ENCODE assay signal across 15 cellular contexts in genomic region chr2:43605851-43606250, GRCh38. TPM values are rescaled to one million over a fixed set of nuclear protein-coding genes. Genes with fewer than 3 reads are reported as not detected.
DNase-seq lines count a peak whose midpoint lies in the region; ATAC-seq and TF ChIP-seq lines count a peak whose summit lies in the region.
"Had no signal": no experiment of that assay in that cellular context is flagged by ENCODE, and none has a peak within 500 bp of the region (broad histone marks: within the 10 kb centered on the region; RNA-seq: fewer than 3 reads in every experiment).

No MANE protein-coding gene starts in this region.

- no peak overlapping the region for H3K4me2 ChIP-seq in fibroblast of lung (ENCODE audit: extremely low read depth, insufficient read depth, low read length)

- H3K4me1 ChIP-seq in fibroblast of lung (ENCODE audit: control insufficient read depth, extremely low read depth, insufficient read depth, low read length), result no peaks in the 10 kb centered on the region
- H3K4me1 ChIP-seq: testis had no signal

- no peak overlapping the region for H3K4me3 ChIP-seq in fibroblast of lung (replicated peaks in 1 of 4; ENCODE audit: control extremely low read depth in 1 of 4, insufficient read depth in 1 of 4, low read depth in 3 of 4, low read length in 4 of 4)
- H3K4me3 ChIP-seq: dorsolateral prefrontal cortex, spleen, testis had no signal

- no peak overlapping the region for H2AFZ ChIP-seq in fibroblast of lung (ENCODE audit: low read length)

- H3K9me3 ChIP-seq in fibroblast of lung (ENCODE audit: control insufficient read depth, insufficient read depth, low read depth, low read length), result no peaks in the 10 kb centered on the region
- H3K9me3 ChIP-seq: spleen, testis had no signal

- no peaks in the 10 kb centered on the region for H3K36me3 ChIP-seq in fibroblast of lung (ENCODE audit: control insufficient read depth, insufficient read depth, low read length)
- H3K36me3 ChIP-seq: spleen had no signal

- no peaks in the 10 kb centered on the region for H4K20me1 ChIP-seq in fibroblast of lung (ENCODE audit: control insufficient read depth, extremely low read depth, insufficient read depth, low read length)

- no peak for TF ChIP-seq CTCF in fibroblast of lung (conservative IDR thresholded peaks at IDR 0.05 in 1 of 2, IDR thresholded peaks at IDR 0.05 in 1 of 2; ENCODE audit: low read depth in 1 of 2, low read length in 2 of 2)

- H3K9ac ChIP-seq in fibroblast of lung (ENCODE audit: insufficient read depth, low read length), result no peak overlapping the region

- H3K27ac ChIP-seq in fibroblast of lung (ENCODE audit: insufficient read depth, low read length), result no peak overlapping the region
- H3K27ac ChIP-seq: dorsolateral prefrontal cortex, RWPE1, spleen, testis had no signal

- ATAC-seq in sciatic nerve (no peak), HG02973 (IDR thresholded peaks at IDR 0.05; ENCODE audit: unreplicated experiment) (no peak)

- intact Hi-C loops in sciatic nerve (cut with DNase I), result no loop called here

- no peaks in the 10 kb centered on the region for H3K27me3 ChIP-seq in fibroblast of lung (ENCODE audit: control insufficient read depth, insufficient read depth, low read length)
- H3K27me3 ChIP-seq: dorsolateral prefrontal cortex, spleen, testis had no signal

- DNase-seq in DMS 273 (lab: John Stamatoyannopoulos, UW; ENCODE audit: unreplicated experiment), result peak; percentile 51
- DNase-seq in ELF-1 (ENCODE audit: low read depth, low spot score), result peak; percentile 8
- peak; percentile 40 for DNase-seq in NCI-H524 treated with DMSO at 0.1 percent for 48 hours (lab: John Stamatoyannopoulos, UW)
- DNase-seq in fibroblast of lung (ENCODE audit: low read depth in 2 of 2), result peak; percentile 6 to 22
- DNase-seq in iPS-NIHi11 (ENCODE audit: low spot score), result no peak
- no peak for DNase-seq in sciatic nerve (ENCODE audit: low spot score)
- DNase-seq: activated CD4-positive, alpha-beta memory T cell treated with anti-CD3 and anti-CD28 coated beads, Interleukin-2, amount 10 ng/mL, durations not matched to agents 7 days and 5 days; activated T-cell treated with anti-CD3 and anti-CD28 coated beads, Interleukin-2, amount 50 U/mL, for 48 hours; dorsolateral prefrontal cortex; spleen; T-cell; testis had no signal

- H3K79me2 ChIP-seq in fibroblast of lung (ENCODE audit: control insufficient read depth, insufficient read depth, low read length), result no peaks in the 10 kb centered on the region

RNA-seq across cellular contexts. Expression of gene THADA, which starts 10.0 kb away (rescaled TPM):
- total RNA-seq in fibroblast of lung (32.4 and 36.2 TPM in 2 replicates), sciatic nerve (40.8 TPM)
- polyA plus RNA-seq in fibroblast of lung, result 9.2 and 15.4 TPM in 2 replicates
- polyA plus RNA-seq in fibroblast of lung (2012), result 9.8 and 11.7 TPM in 2 replicates
- 84.3 and 118 TPM in 2 replicates for polyA minus RNA-seq in fibroblast of lung (ENCODE audit: low replicate concordance)

RNA-seq across cellular contexts. Expression of gene PLEKHH2, which starts 31.2 kb away (rescaled TPM):
- total RNA-seq in fibroblast of lung (14.0 and 15.9 TPM in 2 replicates), sciatic nerve (58.9 TPM)
- polyA plus RNA-seq in fibroblast of lung, result 4.3 and 6.9 TPM in 2 replicates
- polyA plus RNA-seq in fibroblast of lung (2012), result 1.5 and 2.9 TPM in 2 replicates
- 1.1 and 2.4 TPM in 2 replicates for polyA minus RNA-seq in fibroblast of lung (ENCODE audit: low replicate concordance)
- total RNA-seq: lung microvascular endothelial cell had no signal

Comparison
In these comparisons a context has a peak if more than half of its experiments do, and no peak if none do; other contexts are left out.
1. DNase-seq: peak in DMS 273 (single experiment), ELF-1 (single experiment), NCI-H524 treated with DMSO at 0.1 percent for 48 hours (single experiment) and fibroblast of lung (2 of 2); none in iPS-NIHi11 (single experiment) and sciatic nerve (single experiment).